Comparison of ENCODE assay signal across 1 cellular context in the genomic region with DNA sequence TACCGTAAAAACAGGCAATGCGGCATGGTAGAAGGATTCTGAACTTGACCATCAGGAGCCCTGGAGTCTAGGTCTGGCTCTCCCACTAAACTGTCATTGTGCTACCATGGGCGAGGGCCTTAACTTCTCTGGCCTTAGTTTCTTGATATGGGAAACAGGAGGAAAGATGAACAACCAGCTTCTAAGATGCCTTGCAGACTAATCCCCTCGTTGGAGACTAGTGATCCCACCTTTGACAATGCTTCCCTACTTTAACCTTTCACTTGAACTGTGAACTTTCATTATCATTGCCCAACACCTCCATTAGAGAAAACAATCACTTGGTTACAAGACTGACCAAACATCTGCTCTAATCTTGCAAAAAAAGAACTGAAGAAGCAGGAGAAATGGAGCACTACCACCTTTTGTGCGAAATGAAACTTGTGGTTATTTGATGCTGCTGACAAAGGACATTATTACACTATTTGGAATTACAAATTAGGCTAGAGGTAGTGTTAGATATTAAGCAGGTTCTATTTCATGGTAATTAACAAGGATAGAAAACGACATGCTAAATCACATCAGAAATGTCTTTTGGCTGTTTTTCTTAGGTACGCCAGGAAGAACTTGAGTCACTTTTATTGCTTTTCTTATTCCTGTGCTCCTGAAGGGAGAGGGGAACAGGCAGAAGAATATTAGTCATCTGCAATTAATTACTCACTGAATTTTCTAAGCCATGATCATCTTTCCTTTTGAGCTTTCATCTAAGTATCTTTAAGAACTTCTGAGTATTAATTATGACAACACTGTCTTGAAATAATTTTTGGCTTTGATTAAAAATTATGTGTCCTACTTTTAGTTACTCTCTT.
TF ChIP-seq lines count a peak whose summit lies in the region.

No MANE protein-coding gene starts in this region.

TF ChIP-seq in K562, 482 proteins besides CTCF, POLR2A, EP300 and RAD21 (continued from another document and continues in another):
- TF ChIP-seq, protein P1, sequence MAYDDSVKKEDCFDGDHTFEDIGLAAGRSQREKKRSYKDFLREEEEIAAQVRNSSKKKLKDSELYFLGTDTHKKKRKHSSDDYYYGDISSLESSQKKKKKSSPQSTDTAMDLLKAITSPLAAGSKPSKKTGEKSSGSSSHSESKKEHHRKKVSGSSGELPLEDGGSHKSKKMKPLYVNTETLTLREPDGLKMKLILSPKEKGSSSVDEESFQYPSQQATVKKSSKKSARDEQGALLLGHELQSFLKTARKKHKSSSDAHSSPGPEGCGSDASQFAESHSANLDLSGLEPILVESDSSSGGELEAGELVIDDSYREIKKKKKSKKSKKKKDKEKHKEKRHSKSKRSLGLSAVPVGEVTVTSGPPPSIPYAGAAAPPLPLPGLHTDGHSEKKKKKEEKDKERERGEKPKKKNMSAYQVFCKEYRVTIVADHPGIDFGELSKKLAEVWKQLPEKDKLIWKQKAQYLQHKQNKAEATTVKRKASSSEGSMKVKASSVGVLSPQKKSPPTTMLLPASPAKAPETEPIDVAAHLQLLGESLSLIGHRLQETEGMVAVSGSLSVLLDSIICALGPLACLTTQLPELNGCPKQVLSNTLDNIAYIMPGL (CRISPR knock-in tag; IDR thresholded peaks at IDR 0.05) = no peak
- TF ChIP-seq SMARCE1 (IDR thresholded peaks at IDR 0.05) = no peak
- no peak for TF ChIP-seq ZKSCAN8 (CRISPR knock-in tag; IDR thresholded peaks at IDR 0.05)
- no peak for TF ChIP-seq TAF1 (IDR thresholded peaks at IDR 0.05; ENCODE audit: control insufficient read depth, extremely low read depth, insufficient read depth, low read length, severe bottlenecking)
- TF ChIP-seq, protein P2, sequence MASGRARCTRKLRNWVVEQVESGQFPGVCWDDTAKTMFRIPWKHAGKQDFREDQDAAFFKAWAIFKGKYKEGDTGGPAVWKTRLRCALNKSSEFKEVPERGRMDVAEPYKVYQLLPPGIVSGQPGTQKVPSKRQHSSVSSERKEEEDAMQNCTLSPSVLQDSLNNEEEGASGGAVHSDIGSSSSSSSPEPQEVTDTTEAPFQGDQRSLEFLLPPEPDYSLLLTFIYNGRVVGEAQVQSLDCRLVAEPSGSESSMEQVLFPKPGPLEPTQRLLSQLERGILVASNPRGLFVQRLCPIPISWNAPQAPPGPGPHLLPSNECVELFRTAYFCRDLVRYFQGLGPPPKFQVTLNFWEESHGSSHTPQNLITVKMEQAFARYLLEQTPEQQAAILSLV (tag; IDR thresholded peaks at IDR 0.05) = 0 out of 2 replicates have a peak, but pooled peaks have one; percentile 51
- TF ChIP-seq SP2 (IDR thresholded peaks at IDR 0.05; ENCODE audit: extremely low read depth, low read depth, low read length, poor library complexity, severe bottlenecking) = no peak
- no peak for TF ChIP-seq HDAC1 (IDR thresholded peaks at IDR 0.05)
- no peak for TF ChIP-seq ZNF12 (CRISPR knock-in tag; IDR thresholded peaks at IDR 0.05)
- TF ChIP-seq, protein P3, sequence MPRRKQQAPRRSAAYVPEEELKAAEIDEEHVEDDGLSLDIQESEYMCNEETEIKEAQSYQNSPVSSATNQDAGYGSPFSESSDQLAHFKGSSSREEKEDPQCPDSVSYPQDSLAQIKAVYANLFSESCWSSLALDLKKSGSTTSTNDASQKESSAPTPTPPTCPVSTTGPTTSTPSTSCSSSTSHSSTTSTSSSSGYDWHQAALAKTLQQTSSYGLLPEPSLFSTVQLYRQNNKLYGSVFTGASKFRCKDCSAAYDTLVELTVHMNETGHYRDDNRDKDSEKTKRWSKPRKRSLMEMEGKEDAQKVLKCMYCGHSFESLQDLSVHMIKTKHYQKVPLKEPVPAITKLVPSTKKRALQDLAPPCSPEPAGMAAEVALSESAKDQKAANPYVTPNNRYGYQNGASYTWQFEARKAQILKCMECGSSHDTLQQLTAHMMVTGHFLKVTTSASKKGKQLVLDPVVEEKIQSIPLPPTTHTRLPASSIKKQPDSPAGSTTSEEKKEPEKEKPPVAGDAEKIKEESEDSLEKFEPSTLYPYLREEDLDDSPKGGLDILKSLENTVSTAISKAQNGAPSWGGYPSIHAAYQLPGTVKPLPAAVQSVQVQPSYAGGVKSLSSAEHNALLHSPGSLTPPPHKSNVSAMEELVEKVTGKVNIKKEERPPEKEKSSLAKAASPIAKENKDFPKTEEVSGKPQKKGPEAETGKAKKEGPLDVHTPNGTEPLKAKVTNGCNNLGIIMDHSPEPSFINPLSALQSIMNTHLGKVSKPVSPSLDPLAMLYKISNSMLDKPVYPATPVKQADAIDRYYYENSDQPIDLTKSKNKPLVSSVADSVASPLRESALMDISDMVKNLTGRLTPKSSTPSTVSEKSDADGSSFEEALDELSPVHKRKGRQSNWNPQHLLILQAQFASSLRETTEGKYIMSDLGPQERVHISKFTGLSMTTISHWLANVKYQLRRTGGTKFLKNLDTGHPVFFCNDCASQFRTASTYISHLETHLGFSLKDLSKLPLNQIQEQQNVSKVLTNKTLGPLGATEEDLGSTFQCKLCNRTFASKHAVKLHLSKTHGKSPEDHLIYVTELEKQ (CRISPR knock-in tag; IDR thresholded peaks at IDR 0.05) = no peak
- TF ChIP-seq MYBL2 (IDR thresholded peaks at IDR 0.05; ENCODE audit: low read depth) = no peak
- TF ChIP-seq MYBL2 (CRISPR knock-in tag; IDR thresholded peaks at IDR 0.05; ENCODE audit: borderline replicate concordance) = no peak
- TF ChIP-seq ETV5 (CRISPR knock-in tag; IDR thresholded peaks at IDR 0.05; ENCODE audit: low read depth) = no peak
- TF ChIP-seq HOXB6 (CRISPR knock-in tag; IDR thresholded peaks at IDR 0.05; ENCODE audit: borderline replicate concordance) = no peak
- TF ChIP-seq KLF13 (tag; IDR thresholded peaks at IDR 0.05; ENCODE audit: borderline replicate concordance, low read depth) = no peak
- TF ChIP-seq, protein P4, sequence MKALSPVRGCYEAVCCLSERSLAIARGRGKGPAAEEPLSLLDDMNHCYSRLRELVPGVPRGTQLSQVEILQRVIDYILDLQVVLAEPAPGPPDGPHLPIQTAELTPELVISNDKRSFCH (CRISPR knock-in tag; IDR thresholded peaks at IDR 0.05) = no peak
- TF ChIP-seq, protein P4 (tag; IDR thresholded peaks at IDR 0.05) = peak; percentile 41; the same call in 1 of the 2 replicates
- TF ChIP-seq ZNF318 (IDR thresholded peaks at IDR 0.05; ENCODE audit: borderline replicate concordance in 1 of 2, low read depth in 1 of 2) = no peak
- no peak for TF ChIP-seq SUPT5H (IDR thresholded peaks at IDR 0.05)
- TF ChIP-seq, protein P5, sequence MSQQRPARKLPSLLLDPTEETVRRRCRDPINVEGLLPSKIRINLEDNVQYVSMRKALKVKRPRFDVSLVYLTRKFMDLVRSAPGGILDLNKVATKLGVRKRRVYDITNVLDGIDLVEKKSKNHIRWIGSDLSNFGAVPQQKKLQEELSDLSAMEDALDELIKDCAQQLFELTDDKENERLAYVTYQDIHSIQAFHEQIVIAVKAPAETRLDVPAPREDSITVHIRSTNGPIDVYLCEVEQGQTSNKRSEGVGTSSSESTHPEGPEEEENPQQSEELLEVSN (IDR thresholded peaks at IDR 0.05; ENCODE audit: borderline replicate concordance in 1 of 2, extremely low read depth in 1 of 2, insufficient read depth in 1 of 2, insufficient read length in 1 of 2, low read depth in 1 of 2, low read length in 1 of 2, poor library complexity in 1 of 2, severe bottlenecking in 1 of 2) = no peak
- TF ChIP-seq ZNF134 (CRISPR knock-in tag; conservative IDR thresholded peaks at IDR 0.05) = no peak
- no peak for TF ChIP-seq FOXO4 (CRISPR knock-in tag; IDR thresholded peaks at IDR 0.05)
- TF ChIP-seq ZNF143 (CRISPR knock-in tag; IDR thresholded peaks at IDR 0.05) = no peak
- TF ChIP-seq, protein P6, sequence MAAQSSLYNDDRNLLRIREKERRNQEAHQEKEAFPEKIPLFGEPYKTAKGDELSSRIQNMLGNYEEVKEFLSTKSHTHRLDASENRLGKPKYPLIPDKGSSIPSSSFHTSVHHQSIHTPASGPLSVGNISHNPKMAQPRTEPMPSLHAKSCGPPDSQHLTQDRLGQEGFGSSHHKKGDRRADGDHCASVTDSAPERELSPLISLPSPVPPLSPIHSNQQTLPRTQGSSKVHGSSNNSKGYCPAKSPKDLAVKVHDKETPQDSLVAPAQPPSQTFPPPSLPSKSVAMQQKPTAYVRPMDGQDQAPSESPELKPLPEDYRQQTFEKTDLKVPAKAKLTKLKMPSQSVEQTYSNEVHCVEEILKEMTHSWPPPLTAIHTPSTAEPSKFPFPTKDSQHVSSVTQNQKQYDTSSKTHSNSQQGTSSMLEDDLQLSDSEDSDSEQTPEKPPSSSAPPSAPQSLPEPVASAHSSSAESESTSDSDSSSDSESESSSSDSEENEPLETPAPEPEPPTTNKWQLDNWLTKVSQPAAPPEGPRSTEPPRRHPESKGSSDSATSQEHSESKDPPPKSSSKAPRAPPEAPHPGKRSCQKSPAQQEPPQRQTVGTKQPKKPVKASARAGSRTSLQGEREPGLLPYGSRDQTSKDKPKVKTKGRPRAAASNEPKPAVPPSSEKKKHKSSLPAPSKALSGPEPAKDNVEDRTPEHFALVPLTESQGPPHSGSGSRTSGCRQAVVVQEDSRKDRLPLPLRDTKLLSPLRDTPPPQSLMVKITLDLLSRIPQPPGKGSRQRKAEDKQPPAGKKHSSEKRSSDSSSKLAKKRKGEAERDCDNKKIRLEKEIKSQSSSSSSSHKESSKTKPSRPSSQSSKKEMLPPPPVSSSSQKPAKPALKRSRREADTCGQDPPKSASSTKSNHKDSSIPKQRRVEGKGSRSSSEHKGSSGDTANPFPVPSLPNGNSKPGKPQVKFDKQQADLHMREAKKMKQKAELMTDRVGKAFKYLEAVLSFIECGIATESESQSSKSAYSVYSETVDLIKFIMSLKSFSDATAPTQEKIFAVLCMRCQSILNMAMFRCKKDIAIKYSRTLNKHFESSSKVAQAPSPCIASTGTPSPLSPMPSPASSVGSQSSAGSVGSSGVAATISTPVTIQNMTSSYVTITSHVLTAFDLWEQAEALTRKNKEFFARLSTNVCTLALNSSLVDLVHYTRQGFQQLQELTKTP (IDR thresholded peaks at IDR 0.05; ENCODE audit: low read depth in 1 of 2, partially characterized antibody in 2 of 2) = no peak
- no peak for TF ChIP-seq LEF1 (IDR thresholded peaks at IDR 0.05)
- no peak for TF ChIP-seq GMEB1 (CRISPR knock-in tag; IDR thresholded peaks at IDR 0.05)
